Comparison of ENCODE assay signal across 27 cellular contexts in genomic region chr22:49160261-49161001, GRCh38.
"Had no signal": no experiment of that assay in that cellular context is flagged by ENCODE, and none has a peak within 500 bp of the region (broad histone marks: within the 10 kb centered on the region; RNA-seq: fewer than 3 reads in every experiment).

No MANE protein-coding gene starts in this region.

- ATAC-seq: activated CD4-positive, alpha-beta T cell treated with anti-CD3 and anti-CD28 coated beads for 36 hours; activated CD8-positive, alpha-beta T cell treated with anti-CD3 and anti-CD28 coated beads, Interleukin-2, amount 10 ng/mL, durations not matched to agents 7 days and 5 days; activated naive CD8-positive, alpha-beta T cell treated with anti-CD3 and anti-CD28 coated beads, Interleukin-2, amount 50 U/mL, for 24 hours; PC-3 had no signal

- H3K36me3 ChIP-seq: brain microvascular endothelial cell, Peyer's patch, SJSA1 had no signal

- H3K4me3 ChIP-seq: Peyer's patch, SJSA1 had no signal

- DNase-seq: activated CD4-positive, alpha-beta T cell treated with anti-CD3 and anti-CD28 coated beads for 36 hours; activated CD4-positive, alpha-beta T cell treated with anti-CD3 and anti-CD28 coated beads, Interleukin-2, amount 10 ng/mL, durations not matched to agents 7 days and 5 days; activated CD4-positive, alpha-beta T cell treated with anti-CD3 and anti-CD28 coated beads, Interleukin-2, amount 50 U/mL, for 48 hours; activated CD8-positive, alpha-beta T cell treated with anti-CD3 and anti-CD28 coated beads, Interleukin-2, amount 10 ng/mL, durations not matched to agents 7 days and 5 days; activated naive CD4-positive, alpha-beta T cell treated with anti-CD3 and anti-CD28 coated beads, Interleukin-2, amount 10 ng/mL, durations not matched to agents 7 days and 5 days; activated naive CD8-positive, alpha-beta T cell treated with anti-CD3 and anti-CD28 coated beads, Interleukin-2, amount 50 U/mL, for 24 hours; activated T-cell treated with anti-CD3 and anti-CD28 coated beads, Interleukin-2, amount 50 U/mL, for 24 hours; anterior cingulate cortex; brain microvascular endothelial cell; central memory CD4-positive, alpha-beta T cell; NCI-H1105; NCI-H1436; NCI-H1694; NCI-H1930; NCI-H2081 treated with DMSO at 0.1 percent for 48 hours; NCI-H226; NCI-H446 treated with DMSO at 0.1 percent for 48 hours; NCI-H524; NCI-H69; NCI-H82; NK-92 treated with Interleukin-12 subunit alpha and Interleukin-12 subunit beta, amount 100 ng/mL, for 24 hours; PC-3; SHP77 treated with DMSO at 0.1 percent for 48 hours; SK-N-SH had no signal

- H3K4me1 ChIP-seq: Peyer's patch, SJSA1 had no signal

- H3K27ac ChIP-seq: brain microvascular endothelial cell, Peyer's patch, RWPE1, SJSA1 had no signal

- H3K27me3 ChIP-seq: brain microvascular endothelial cell, Peyer's patch, SJSA1 had no signal

- H3K9me3 ChIP-seq: Peyer's patch, SK-N-SH had no signal
